9 cellular contexts compared by ENCODE assay signal in genomic region chr12:131452444-131452860, GRCh38.
DNase-seq lines count a peak whose midpoint lies in the region; ATAC-seq, FAIRE-seq and TF ChIP-seq lines count a peak whose summit lies in the region.
"Had no signal": no experiment of that assay in that cellular context is flagged by ENCODE, and none has a peak within 500 bp of the region (broad histone marks: within the 10 kb centered on the region; RNA-seq: fewer than 3 reads in every experiment).

No MANE protein-coding gene starts in this region.

- H3K79me2 ChIP-seq in HepG2 (ENCODE audit: insufficient read depth, low read length) = no peaks in the 10 kb centered on the region

- H4K20me1 ChIP-seq in HepG2 (ENCODE audit: insufficient read depth, low read length) = no peaks in the 10 kb centered on the region

- no peak overlapping the region for H3K4me2 ChIP-seq in HepG2 (ENCODE audit: low read depth, low read length)

- H3K4me1 ChIP-seq in HepG2 (ENCODE audit: insufficient read depth, low read length) = no peaks in the 10 kb centered on the region

- H3K27me3 ChIP-seq in HepG2 (ENCODE audit: control insufficient read depth in 1 of 2, insufficient read depth in 2 of 2, low read length in 2 of 2) = peaks cover 1 to 14% of the 10 kb centered on the region in 2 experiments; a peak in 3 of 5 replicates

- 0% methylated on average over 4 of the region's 10 CpGs for WGBS in HepG2 (ENCODE audit: low lambda C conversion rate)

- no peak for TF ChIP-seq RAD21 in HepG2 (CRISPR knock-in tag; IDR thresholded peaks at IDR 0.05)

- intact Hi-C loops in HepG2 (cut with micrococcal nuclease; ENCODE audit: unreplicated experiment) = no loop called here

- peak; percentile 1 to 34 for DNase-seq in AML-193 (lab: John Stamatoyannopoulos, UW)
- peak; percentile 39 for DNase-seq in GM19238 (ENCODE audit: insufficient read length, low spot score)
- DNase-seq in SK-MEL-5 (ENCODE audit: low read depth, low spot score) = peak; percentile 55
- peak; percentile 15 for DNase-seq in HepG2 (ENCODE audit: low spot score)
- DNase-seq in T1000 (lab: John Stamatoyannopoulos, UW) = no peak
- DNase-seq in hippocampal formation (lab: John Stamatoyannopoulos, UW) = no peak
- DNase-seq in NOMO-1 treated with DMSO at 0.1 percent for 48 hours (lab: John Stamatoyannopoulos, UW; ENCODE audit: unreplicated experiment) = no peak
- DNase-seq: NCI-H1048 had no signal

- H2AFZ ChIP-seq in HepG2 (ENCODE audit: low read length) = no peak overlapping the region

- no peak for FAIRE-seq in HepG2 (lab: Jason Lieb, UNC)

- TF ChIP-seq CTCF in HepG2 (CRISPR knock-in tag; IDR thresholded peaks at IDR 0.05) = peak; percentile 75

- no peak overlapping the region for H3K27ac ChIP-seq in HepG2 (ENCODE audit: extremely low read length, insufficient read depth, low read length)

- TF ChIP-seq EP300 in HepG2 (IDR thresholded peaks at IDR 0.05; ENCODE audit: low read depth in 2 of 2, low read length in 2 of 2) = no peak
- no peak for TF ChIP-seq EP300 in HepG2 (CRISPR knock-in tag; IDR thresholded peaks at IDR 0.05; ENCODE audit: borderline replicate concordance)

- CTCF ChIA-PET in HepG2 (lab: Yijun Ruan, JAX; ENCODE audit: low intra/inter-chr PET ratio, low total read pairs) = no interaction called here

- BruUV-seq in HepG2 (replicated peaks; lab: Mats Ljungman, UMichigan) = no TSS peak

- H3K4me3 ChIP-seq in HepG2 (replicated peaks in 1 of 3; ENCODE audit: insufficient read depth in 1 of 3, low read depth in 2 of 3, low read length in 3 of 3) = no peak overlapping the region

- ATAC-seq in HepG2 (peak; percentile 47), HG03280 (IDR thresholded peaks at IDR 0.05; ENCODE audit: unreplicated experiment) (no peak)

- H3K9ac ChIP-seq in HepG2 (ENCODE audit: insufficient read depth, low read depth, low read length) = no peak overlapping the region

- POLR2A ChIA-PET in HepG2 (lab: Yijun Ruan, JAX) = no interaction called here

- H3K9me3 ChIP-seq in HepG2 (ENCODE audit: low read length) = no peaks in the 10 kb centered on the region

- in situ Hi-C loops in SK-MEL-5 (cut with HindIII; ENCODE audit: low pct_unique_long_range_greater_than_20kb, low sequenced_read_pairs) = no loop called here
- in situ Hi-C loops in HepG2 (cut with HindIII; ENCODE audit: extremely low pct_ligation_motif_present, low pct_unique_long_range_greater_than_20kb) = loop anchor here (10.0 to 25.0 kb wide), 2 partner anchors 348 to 540 kb away; no protein-coding TSS in a partner anchor

- TF ChIP-seq POLR2A in HepG2 (IDR thresholded peaks at IDR 0.05; ENCODE audit: insufficient read depth in 1 of 2, low read depth in 2 of 2, low read length in 2 of 2) = no peak

- H3K36me3 ChIP-seq in HepG2 (replicated peaks in 1 of 2; ENCODE audit: control insufficient read depth in 1 of 2, insufficient read depth in 2 of 2, low read length in 2 of 2) = no peaks in the 10 kb centered on the region

TF ChIP-seq in HepG2, 621 proteins besides CTCF, POLR2A, EP300 and RAD21:
- TF ChIP-seq TAF1 (CRISPR knock-in tag; IDR thresholded peaks at IDR 0.05) (no peak), STAG1 (CRISPR knock-in tag; IDR thresholded peaks at IDR 0.05) (peak; percentile 50), CAMTA2 (CRISPR knock-in tag; IDR thresholded peaks at IDR 0.05; ENCODE audit: borderline replicate concordance) (no peak)

Comparison
In these comparisons a context has a peak if more than half of its experiments do, and no peak if none do; other contexts are left out.
1. DNase-seq: peak in AML-193 (2 of 2), GM19238 (single experiment), SK-MEL-5 (single experiment) and HepG2 (single experiment); none in T1000 (single experiment), hippocampal formation (0 of 2) and NOMO-1 treated with DMSO at 0.1 percent for 48 hours (single experiment).